28 cellular contexts compared by ENCODE assay signal in genomic region chr16:15715221-15715620, GRCh38.
"Had no signal": no experiment of that assay in that cellular context is flagged by ENCODE, and none has a peak within 500 bp of the region (broad histone marks: within the 10 kb centered on the region; RNA-seq: fewer than 3 reads in every experiment).

No MANE protein-coding gene starts in this region.

- H3K4me1 Mint-ChIP-seq: nephron, neural crest cell had no signal

- ATAC-seq: left colon; left lung; lower lobe of right lung; naive thymus-derived CD8-positive, alpha-beta T cell; pancreas; sciatic nerve; stimulated activated effector memory CD8-positive, alpha-beta T cell treated with anti-CD3 and anti-CD28 coated beads, Interleukin-12 subunit alpha, Interleukin-12 subunit beta, amount 100 ng/mL, for 72 hours had no signal

- H3K4me3 ChIP-seq: left lung, lower lobe of right lung, pancreas, prostate gland, spleen, tibial nerve, uterus had no signal

- H3K9me3 Mint-ChIP-seq: immature natural killer cell; naive thymus-derived CD8-positive, alpha-beta T cell; nephron; neural crest cell; stimulated activated effector memory CD8-positive, alpha-beta T cell treated with anti-CD3 and anti-CD28 coated beads, Interleukin-12 subunit alpha, Interleukin-12 subunit beta, amount 100 ng/mL, for 72 hours; stimulated activated naive CD8-positive, alpha-beta T cell treated with anti-CD3 and anti-CD28 coated beads, Interleukin-15, Interleukin-2, amounts not matched to agents 100 ng/mL and 50 ng/mL, for 24 hours; type B pancreatic cell had no signal

- H3K27me3 Mint-ChIP-seq: naive thymus-derived CD8-positive, alpha-beta T cell; stimulated activated naive CD8-positive, alpha-beta T cell treated with anti-CD3 and anti-CD28 coated beads, Interleukin-15, Interleukin-2, amounts not matched to agents 100 ng/mL and 50 ng/mL, for 24 hours; type B pancreatic cell had no signal

- H3K27ac ChIP-seq: left lung, lower lobe of right lung, pancreas, prostate gland, spleen, tibial nerve, uterus had no signal

- H3K36me3 ChIP-seq: pancreas, uterus had no signal

- H3K4me1 ChIP-seq: left lung, lower lobe of right lung, pancreas, prostate gland, spleen, tibial nerve, uterus had no signal

- H3K27ac Mint-ChIP-seq: nephron; stimulated activated naive CD8-positive, alpha-beta T cell treated with anti-CD3 and anti-CD28 coated beads, Interleukin-15, Interleukin-2, amounts not matched to agents 100 ng/mL and 50 ng/mL, for 24 hours; type B pancreatic cell had no signal

- H3K27me3 ChIP-seq: left lung, pancreas, spleen, tibial nerve, uterus had no signal

- DNase-seq: hypothalamus; immature natural killer cell; kidney; left colon; lower lobe of right lung; mammary epithelial cell; mesenchymal stem cell; naive thymus-derived CD8-positive, alpha-beta T cell; nucleus accumbens; posterior cingulate gyrus; retina; right cardiac atrium; small intestine; spleen; stimulated activated CD4-positive, alpha-beta T cell treated with anti-CD3 and anti-CD28 coated beads, Interleukin-4, amount 100 ng/mL, for 24 hours; stimulated activated naive CD4-positive, alpha-beta T cell; substantia nigra; uterus had no signal

- H3K4me3 Mint-ChIP-seq: immature natural killer cell; naive thymus-derived CD8-positive, alpha-beta T cell; nephron; neural crest cell; stimulated activated effector memory CD8-positive, alpha-beta T cell treated with anti-CD3 and anti-CD28 coated beads, Interleukin-12 subunit alpha, Interleukin-12 subunit beta, amount 100 ng/mL, for 72 hours; stimulated activated naive CD8-positive, alpha-beta T cell treated with anti-CD3 and anti-CD28 coated beads, Interleukin-15, Interleukin-2, amounts not matched to agents 100 ng/mL and 50 ng/mL, for 24 hours; type B pancreatic cell had no signal

- H3K9me3 ChIP-seq: left lung, lower lobe of right lung, pancreas, prostate gland, spleen, tibial nerve, uterus had no signal
